Comparison of ENCODE assay signal across 1 cellular context in genomic region chr10:128062331-128062730, GRCh38.
TF ChIP-seq lines count a peak whose summit lies in the region.

No MANE protein-coding gene starts in this region.

TF ChIP-seq in WTC11, 78 proteins besides CTCF, POLR2A, EP300 and RAD21 (continued from another document):
- TF ChIP-seq AFF4 (CRISPR knock-in tag; IDR thresholded peaks at IDR 0.05; ENCODE audit: borderline replicate concordance) = no peak
- TF ChIP-seq ZNF138 (CRISPR knock-in tag; conservative IDR thresholded peaks at IDR 0.05) = no peak
- TF ChIP-seq EMX1 (CRISPR knock-in tag; IDR thresholded peaks at IDR 0.05) = no peak
- TF ChIP-seq JUN (CRISPR knock-in tag; IDR thresholded peaks at IDR 0.05) = no peak
